12 cellular contexts compared by ENCODE assay signal in the genomic region with DNA sequence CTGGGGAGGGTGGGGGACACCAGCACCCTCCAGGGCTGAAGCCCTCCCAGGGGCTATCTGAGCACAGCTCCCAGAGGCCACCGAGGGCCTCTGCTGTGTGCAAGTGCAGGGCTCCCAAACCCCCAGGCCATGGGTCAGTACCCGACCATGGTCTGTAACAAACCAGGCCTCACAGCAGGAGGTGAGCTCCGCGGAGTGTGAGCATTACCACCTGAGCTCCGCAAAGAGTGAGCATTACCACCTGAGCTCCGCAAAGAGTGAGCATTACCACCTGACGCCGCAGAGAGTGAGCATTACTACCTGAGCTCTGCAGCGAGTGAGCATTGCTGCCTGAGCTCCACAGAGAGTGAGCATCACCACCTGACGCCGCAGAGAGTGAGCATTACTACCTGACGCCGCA.
DNase-seq lines count a peak whose midpoint lies in the region; ATAC-seq and TF ChIP-seq lines count a peak whose summit lies in the region.
"Had no signal": no experiment of that assay in that cellular context is flagged by ENCODE, and none has a peak within 500 bp of the region (broad histone marks: within the 10 kb centered on the region; RNA-seq: fewer than 3 reads in every experiment).

No MANE protein-coding gene starts in this region.

- H3K27ac ChIP-seq in GM23338 (ENCODE audit: low read depth) (no peak overlapping the region), coronary artery (no peak overlapping the region), lung (ENCODE audit: low read depth in 1 of 2, low read length in 1 of 2) (no peak overlapping the region)
- H3K27ac ChIP-seq: BLaER1 treated with 17β-estradiol and CSF1 and Interleukin-3, amounts not matched to agents 10 nM and 100 nM had no signal

- no peaks in the 10 kb centered on the region for H3F3A ChIP-seq in GM23338 (replicated peaks; ENCODE audit: low read depth)

- H3K4me2 ChIP-seq in GM23338, result no peak overlapping the region
- H3K4me2 ChIP-seq: BLaER1 treated with 17β-estradiol and CSF1 and Interleukin-3, amounts not matched to agents 10 nM and 100 nM had no signal

- H3K9me2 ChIP-seq in GM23338 (ENCODE audit: insufficient read depth), result no peaks in the 10 kb centered on the region

- H3K4me3 ChIP-seq in GM23338 (no peak overlapping the region), coronary artery (no peak overlapping the region), lung (no peak overlapping the region)
- H3K4me3 ChIP-seq: BLaER1 treated with 17β-estradiol and CSF1 and Interleukin-3, amounts not matched to agents 10 nM and 100 nM had no signal

- H3K4me3 Mint-ChIP-seq in GM23338 (no peak overlapping the region), type B pancreatic cell (no peak overlapping the region)
- H3K4me3 Mint-ChIP-seq: CD4-positive, CD25-positive, alpha-beta regulatory T cell had no signal

- H3K36me3 Mint-ChIP-seq in GM23338 (ENCODE audit: low read depth) (no peaks in the 10 kb centered on the region), type B pancreatic cell (no peaks in the 10 kb centered on the region)
- H3K36me3 Mint-ChIP-seq: CD4-positive, CD25-positive, alpha-beta regulatory T cell had no signal

- WGBS in lung, 2 donors, result 82 to 83% methylated on average over 13 of the region's 13 CpGs

- H4K20me1 ChIP-seq in GM23338 (replicated peaks; ENCODE audit: insufficient read depth), result no peaks in the 10 kb centered on the region
- H4K20me1 ChIP-seq: BLaER1 treated with 17β-estradiol and CSF1 and Interleukin-3, amounts not matched to agents 10 nM and 100 nM had no signal

- H3K4me1 Mint-ChIP-seq in GM23338 (peaks cover 4% of the 10 kb centered on the region; the same call in 1 of the 3 replicates), type B pancreatic cell (ENCODE audit: unreplicated experiment) (peaks cover 4% of the 10 kb centered on the region)
- H3K4me1 Mint-ChIP-seq: CD4-positive, CD25-positive, alpha-beta regulatory T cell had no signal

- H3K27me3 Mint-ChIP-seq in GM23338 (ENCODE audit: insufficient read depth, low read depth, poor library complexity) (peaks cover 11% of the 10 kb centered on the region), type B pancreatic cell (peaks cover 3% of the 10 kb centered on the region)
- H3K27me3 Mint-ChIP-seq: CD4-positive, CD25-positive, alpha-beta regulatory T cell had no signal

- H3K9me3 Mint-ChIP-seq in GM23338 (no peaks in the 10 kb centered on the region; the same call in 2 of the 3 replicates), type B pancreatic cell (no peaks in the 10 kb centered on the region)

- H3K27ac Mint-ChIP-seq in GM23338, result no peak overlapping the region
- no peak overlapping the region for H3K27ac Mint-ChIP-seq in type B pancreatic cell
- H3K27ac Mint-ChIP-seq: CD4-positive, CD25-positive, alpha-beta regulatory T cell had no signal

- H3K27me3 ChIP-seq in GM23338 (ENCODE audit: insufficient read depth) (no peaks in the 10 kb centered on the region), lung (ENCODE audit: control insufficient read depth, insufficient read depth) (no peaks in the 10 kb centered on the region)
- H3K27me3 ChIP-seq: BLaER1 treated with 17β-estradiol and CSF1 and Interleukin-3, amounts not matched to agents 10 nM and 100 nM had no signal

- no peaks in the 10 kb centered on the region for H3K79me2 ChIP-seq in GM23338 (replicated peaks; ENCODE audit: insufficient read depth)

- DNase-seq in GM23338 (ENCODE audit: low spot score) (no peak), coronary artery (ENCODE audit: low spot score) (peak; percentile 16), lung (ENCODE audit: low spot score) (peak; percentile 10), type B pancreatic cell (ENCODE audit: extremely low spot score, unreplicated experiment) (peak; percentile 53)
- no peak for DNase-seq in stimulated activated CD4-positive, alpha-beta T cell treated with anti-CD3 and anti-CD28 coated beads, Interleukin-2, amount 100 ng/mL, for 24 hours
- no peak for DNase-seq in effector CD8-positive, alpha-beta T cell (lab: John Stamatoyannopoulos, UW)
- DNase-seq: 8988T; Calu3; CD4-positive, CD25-positive, alpha-beta regulatory T cell; DMS 273 treated with DMSO at 0.1 percent for 48 hours had no signal

- no peak overlapping the region for H2AFZ ChIP-seq in GM23338

- H3K9me3 ChIP-seq in lung (ENCODE audit: control insufficient read depth in 2 of 2, insufficient read depth in 1 of 2, low read length in 1 of 2), result peaks cover 0 to 2% of the 10 kb centered on the region in 2 donors
- H3K9me3 ChIP-seq: BLaER1 treated with 17β-estradiol and CSF1 and Interleukin-3, amounts not matched to agents 10 nM and 100 nM had no signal

- TF ChIP-seq CTCF in GM23338 (conservative IDR thresholded peaks at IDR 0.05; ENCODE audit: low read depth in 2 of 2) (no peak), coronary artery (IDR thresholded peaks at IDR 0.05) (no peak), lung (IDR thresholded peaks at IDR 0.05; ENCODE audit: control extremely low read depth, extremely low read depth) (no peak), type B pancreatic cell (conservative IDR thresholded peaks at IDR 0.05) (no peak)

- ATAC-seq in GM23338 (peak; percentile 50), lung (ENCODE audit: insufficient read depth, low FRiP score) (no peak), HG02970 (IDR thresholded peaks at IDR 0.05; ENCODE audit: low FRiP score, unreplicated experiment) (no peak)

- H3K36me3 ChIP-seq in GM23338 (ENCODE audit: insufficient read depth) (no peaks in the 10 kb centered on the region), lung (ENCODE audit: control insufficient read depth in 2 of 2, insufficient read depth in 2 of 2, low read length in 2 of 2) (no peaks in the 10 kb centered on the region)
- H3K36me3 ChIP-seq: BLaER1 treated with 17β-estradiol and CSF1 and Interleukin-3, amounts not matched to agents 10 nM and 100 nM had no signal

- H3K4me1 ChIP-seq in GM23338 (ENCODE audit: insufficient read depth) (no peaks in the 10 kb centered on the region), lung (ENCODE audit: control insufficient read depth in 2 of 2, insufficient read depth in 2 of 2, low read length in 2 of 2) (no peaks in the 10 kb centered on the region)

TF ChIP-seq in GM23338, 12 proteins besides CTCF, POLR2A, EP300 and RAD21 (continues in another document):
- TF ChIP-seq NANOG (IDR thresholded peaks at IDR 0.05; ENCODE audit: borderline replicate concordance), result no peak
- no peak for TF ChIP-seq ZNF331 (CRISPR knock-in tag; IDR thresholded peaks at IDR 0.05; ENCODE audit: low read depth)
- no peak for TF ChIP-seq EZH2 (IDR thresholded peaks at IDR 0.05; ENCODE audit: low read depth, unreplicated experiment)
- TF ChIP-seq ETS1 (IDR thresholded peaks at IDR 0.05), result no peak

Comparison
In these comparisons a context has a peak if more than half of its experiments do, and no peak if none do; other contexts are left out.
1. DNase-seq: peak in coronary artery (single experiment), lung (single experiment) and type B pancreatic cell (single experiment); none in GM23338 (single experiment), stimulated activated CD4-positive, alpha-beta T cell treated with anti-CD3 and anti-CD28 coated beads, Interleukin-2, amount 100 ng/mL, for 24 hours (0 of 2) and effector CD8-positive, alpha-beta T cell (single experiment).